8 cellular contexts compared by ENCODE assay signal in genomic region chr22:39152511-39153219, GRCh38. TPM values are rescaled to one million over a fixed set of nuclear protein-coding genes. Genes with fewer than 3 reads are reported as not detected.
DNase-seq lines count a peak whose midpoint lies in the region; ATAC-seq, FAIRE-seq and TF ChIP-seq lines count a peak whose summit lies in the region.

Gene CBX7 (minus strand): TSS chr22:39152680. CDS start chr22:39152444, 236 bp downstream.

- H3K36me3 ChIP-seq in H1 (ENCODE audit: control insufficient read depth in 2 of 4, insufficient read depth in 4 of 4, low read length in 3 of 4) (no peaks in the 10 kb centered on the region), mesodermal cell (ENCODE audit: control insufficient read depth, insufficient read depth, low read length) (no peaks in the 10 kb centered on the region)

- no peaks in the 10 kb centered on the region for H4K20me1 ChIP-seq in H1 (replicated peaks in 1 of 2; ENCODE audit: control insufficient read depth in 1 of 2, insufficient read depth in 2 of 2, low read length in 2 of 2)

- H2BK15ac ChIP-seq in H1 (ENCODE audit: low read length), result peak within 1 kb of the TSS; percentile 46; the same call in 1 of the 2 replicates

- no peak within 1 kb of the TSS for H2BK20ac ChIP-seq in H1 (ENCODE audit: low read length)

- peak within 1 kb of the TSS; percentile 71 for H3K18ac ChIP-seq in H1 (ENCODE audit: extremely low read depth, low read length)

- peak within 1 kb of the TSS; percentile 95 to 99 for H3K4me2 ChIP-seq in H1 (ENCODE audit: insufficient read depth in 1 of 2, low read depth in 2 of 2, low read length in 2 of 2)

- TF ChIP-seq POLR2A in H1 (IDR thresholded peaks at IDR 0.05; ENCODE audit: control extremely low read depth in 1 of 2, low read depth in 2 of 2, low read length in 2 of 2), result peak in 1 of 2 experiments; percentile 70; a peak in 1 of 3 replicates

- peak; percentile 82 for DNase-seq in NK-92 treated with Interleukin-12 subunit alpha and Interleukin-12 subunit beta, amount 100 ng/mL, for 24 hours (lab: John Stamatoyannopoulos, UW)
- DNase-seq in activated CD8-positive, alpha-beta memory T cell treated with anti-CD3 and anti-CD28 coated beads, Interleukin-2, amount 10 ng/mL, durations not matched to agents 7 days and 5 days, result peak; percentile 92
- DNase-seq in H1 (ENCODE audit: low read depth in 1 of 2, low spot score in 2 of 2), result peak in 1 of 2 experiments; percentile 94
- peak; percentile 84 to 89 for DNase-seq in stimulated activated CD8-positive, alpha-beta memory T cell treated with anti-CD3 and anti-CD28 coated beads, Interleukin-15, amount 100 ng/mL, for 48 hours (ENCODE audit: low read depth in 2 of 2)

- H2BK12ac ChIP-seq in H1 (ENCODE audit: low read depth, low read length), result peak within 1 kb of the TSS; percentile 80

- H3K79me1 ChIP-seq in H1 (ENCODE audit: low read depth, low read length), result no peaks in the 10 kb centered on the region; the same call in 1 of the 2 replicates

- peak within 1 kb of the TSS; percentile 45 to 72 (median 54) for H3K4me3 ChIP-seq in H1 (ENCODE audit: extremely low read depth in 1 of 4, insufficient read depth in 2 of 4, low read depth in 3 of 4, low read length in 4 of 4)
- H3K4me3 ChIP-seq in mesodermal cell (ENCODE audit: extremely low read depth, insufficient read depth, low read length, poor library complexity, severe bottlenecking), result peak within 1 kb of the TSS; percentile 49

- WGBS in H1 (ENCODE audit: extremely low coverage in 1 of 2, insufficient coverage in 1 of 2, insufficient read length in 1 of 2, insufficient replicate concordance in 2 of 2, low coverage in 1 of 2, low lambda C conversion rate in 2 of 2, missing lambda C conversion rate in 1 of 2), 2 experiments, result 3% methylated on average over 37 of the region's 98 CpGs; no CpG with 5 or more reads in 1 of the 2 experiments
- 0% methylated on average over 64 to 79 of the region's 98 CpGs for WGBS in mesodermal cell (ENCODE audit: insufficient coverage in 2 of 2), 2 experiments

- H3K4me1 Mint-ChIP-seq in activated CD8-positive, alpha-beta memory T cell treated with anti-CD3 and anti-CD28 coated beads, Interleukin-2, amount 10 ng/mL, durations not matched to agents 7 days and 5 days, result peaks cover 36% of the 10 kb centered on the region

- peak within 1 kb of the TSS; percentile 17 for H4K91ac ChIP-seq in H1 (replicated peaks; ENCODE audit: insufficient read length, low read length)

- H3K9me3 ChIP-seq in H1 (ENCODE audit: insufficient read depth in 2 of 2, low read depth in 1 of 2, low read length in 1 of 2) (no peaks in the 10 kb centered on the region), mesodermal cell (ENCODE audit: control insufficient read depth, low read length) (no peaks in the 10 kb centered on the region)

- peak within 1 kb of the TSS; percentile 60 for H3K4me3 Mint-ChIP-seq in activated CD8-positive, alpha-beta memory T cell treated with anti-CD3 and anti-CD28 coated beads, Interleukin-2, amount 10 ng/mL, durations not matched to agents 7 days and 5 days

- no peak within 1 kb of the TSS for H3K23ac ChIP-seq in H1 (ENCODE audit: insufficient read length)

- ATAC-seq in GM19324 (IDR thresholded peaks at IDR 0.05; ENCODE audit: low FRiP score, unreplicated experiment), result peak; percentile 78
- ATAC-seq in HG03469 (IDR thresholded peaks at IDR 0.05; ENCODE audit: unreplicated experiment), result peak; percentile 48
- peak; percentile 93 for ATAC-seq in activated CD8-positive, alpha-beta memory T cell treated with anti-CD3 and anti-CD28 coated beads, Interleukin-2, amount 10 ng/mL, durations not matched to agents 7 days and 5 days

- no peak for FAIRE-seq in H1 (lab: Jason Lieb, UNC)

- peaks cover 34% of the 10 kb centered on the region for H3K27me3 Mint-ChIP-seq in activated CD8-positive, alpha-beta memory T cell treated with anti-CD3 and anti-CD28 coated beads, Interleukin-2, amount 10 ng/mL, durations not matched to agents 7 days and 5 days

- CTCF ChIA-PET in activated CD8-positive, alpha-beta memory T cell treated with anti-CD3 and anti-CD28 coated beads, Interleukin-2, amount 10 ng/mL, durations not matched to agents 7 days and 5 days (lab: Charles Lee), result interaction anchor here (0.5 to 6.3 kb wide), 4 partner anchors 18 to 283 kb away, joined by 4 to 28 read pairs (median 7); no protein-coding TSS in a partner anchor
- CTCF ChIA-PET in H1 (lab: Charles Lee; ENCODE audit: partially characterized antibody), result interaction anchor here (0.5 to 2.3 kb wide), 6 partner anchors 15 to 924 kb away, joined by 3 to 7 read pairs (median 3); no protein-coding TSS in a partner anchor

- no peak within 1 kb of the TSS for H2AK5ac ChIP-seq in H1 (ENCODE audit: low read depth, low read length)

- peak within 1 kb of the TSS; percentile 51 for H3K56ac ChIP-seq in H1 (replicated peaks; ENCODE audit: insufficient read length, low read depth, low read length)

- H3K27me3 ChIP-seq in H1 (replicated peaks in 1 of 4; ENCODE audit: control insufficient read depth in 3 of 4, extremely low read depth in 1 of 4, insufficient read depth in 3 of 4, low read length in 3 of 4), result peaks cover 0 to 18% (median 13%) of the 10 kb centered on the region in 4 experiments; a peak in 6 of 7 replicates

- H3K27ac ChIP-seq in C4-2B (peak within 1 kb of the TSS; percentile 78), H1 (ENCODE audit: low read depth, low read length) (no peak within 1 kb of the TSS), mesodermal cell (ENCODE audit: low read depth, low read length, severe bottlenecking) (peak within 1 kb of the TSS; percentile 10)

- no peak within 1 kb of the TSS for H2BK120ac ChIP-seq in H1 (replicated peaks; ENCODE audit: low read depth, low read length)

- H4K5ac ChIP-seq in H1 (ENCODE audit: insufficient read length, low read depth, low read length), result peak within 1 kb of the TSS; percentile 16

- POLR2A ChIA-PET in H1 (lab: Charles Lee; ENCODE audit: partially characterized antibody), result interaction anchor here (0.6 to 2.1 kb wide), 7 partner anchors 17 to 367 kb away, joined by 3 to 5 read pairs (median 4); no protein-coding TSS in a partner anchor

- H3K14ac ChIP-seq in H1 (ENCODE audit: insufficient read length), result no peak within 1 kb of the TSS

- H3K79me2 ChIP-seq in H1 (ENCODE audit: control insufficient read depth in 1 of 2, insufficient read depth in 2 of 2, low read length in 2 of 2), result no peaks in the 10 kb centered on the region

- TF ChIP-seq RAD21 in H1 (IDR thresholded peaks at IDR 0.05 in 1 of 2, conservative IDR thresholded peaks at IDR 0.05 in 1 of 2; ENCODE audit: low read depth in 2 of 2, low read length in 2 of 2), result no peak

- H2AFZ ChIP-seq in H1 (ENCODE audit: low read length), result peak within 1 kb of the TSS; percentile 37; the same call in 1 of the 2 replicates

- TF ChIP-seq EP300 in H1 (IDR thresholded peaks at IDR 0.05; ENCODE audit: borderline replicate concordance in 1 of 2, low read depth in 2 of 2, low read length in 2 of 2), result no peak

- H3K23me2 ChIP-seq in H1 (ENCODE audit: low read depth, low read length), result peaks cover 13% of the 10 kb centered on the region

- H3K9ac ChIP-seq in H1 (replicated peaks in 1 of 4; ENCODE audit: extremely low read depth in 1 of 4, low read depth in 3 of 4, low read length in 3 of 4), result peak within 1 kb of the TSS in 3 of 4 experiments; percentile 6 to 67 (median 22); a peak in 3 of 7 replicates

- H3K27ac Mint-ChIP-seq in activated CD8-positive, alpha-beta memory T cell treated with anti-CD3 and anti-CD28 coated beads, Interleukin-2, amount 10 ng/mL, durations not matched to agents 7 days and 5 days, result peak within 1 kb of the TSS; percentile 56

- peaks cover 0 to 29% (median 20%) of the 10 kb centered on the region in 4 experiments; a peak in 6 of 7 replicates for H3K4me1 ChIP-seq in H1 (replicated peaks in 1 of 4; ENCODE audit: control insufficient read depth in 3 of 4, insufficient read depth in 4 of 4, low read length in 3 of 4)
- H3K4me1 ChIP-seq in mesodermal cell (ENCODE audit: control insufficient read depth, insufficient read depth, low read length, poor library complexity, severe bottlenecking), result peaks cover 5% of the 10 kb centered on the region

- no peaks in the 10 kb centered on the region for H3K9me3 Mint-ChIP-seq in activated CD8-positive, alpha-beta memory T cell treated with anti-CD3 and anti-CD28 coated beads, Interleukin-2, amount 10 ng/mL, durations not matched to agents 7 days and 5 days (ENCODE audit: low read depth)

- no peak within 1 kb of the TSS for H3K4ac ChIP-seq in H1 (replicated peaks; ENCODE audit: insufficient read length, low read depth, low read length)

- H3K36me3 Mint-ChIP-seq in activated CD8-positive, alpha-beta memory T cell treated with anti-CD3 and anti-CD28 coated beads, Interleukin-2, amount 10 ng/mL, durations not matched to agents 7 days and 5 days, result peaks cover 1% of the 10 kb centered on the region

- TF ChIP-seq CTCF in C4-2B (conservative IDR thresholded peaks at IDR 0.05) (no peak), H1 (IDR thresholded peaks at IDR 0.05; ENCODE audit: control extremely low read depth in 1 of 3, insufficient read depth in 1 of 3, low read depth in 1 of 3, low read length in 3 of 3) (no peak)

- peak within 1 kb of the TSS; percentile 60; the same call in 1 of the 2 replicates for H2BK5ac ChIP-seq in H1 (ENCODE audit: low read depth, low read length)

- peak within 1 kb of the TSS; percentile 85 for H4K8ac ChIP-seq in H1 (ENCODE audit: extremely low read depth, insufficient read depth, low read length)

TF ChIP-seq in H1, 55 proteins besides CTCF, POLR2A, EP300 and RAD21 (continues in another document):
- no peak for TF ChIP-seq RXRA (IDR thresholded peaks at IDR 0.05; ENCODE audit: insufficient read depth, low read depth, low read length)
- 0 out of 2 replicates have a peak, but pooled peaks have one; percentile 38 for TF ChIP-seq SP4 (IDR thresholded peaks at IDR 0.05; ENCODE audit: low read length)
- TF ChIP-seq SP2 (IDR thresholded peaks at IDR 0.05; ENCODE audit: low read length), result no peak
- no peak for TF ChIP-seq FOSL1 (IDR thresholded peaks at IDR 0.05; ENCODE audit: insufficient read depth, low read depth, low read length)
- no peak for TF ChIP-seq JUN (IDR thresholded peaks at IDR 0.05; ENCODE audit: low read depth, low read length)

RNA-seq across cellular contexts. Expression of gene CBX7, which starts in this region (rescaled TPM):
- 10 to 100 TPM; 12.7 to 13.5 TPM for total RNA-seq in activated CD8-positive, alpha-beta memory T cell treated with anti-CD3 and anti-CD28 coated beads, Interleukin-2, amount 10 ng/mL, durations not matched to agents 7 days and 5 days
- total RNA-seq in H1 (2021; fragmentation: NEBNext Ultra II Directional; extraction: Animal tissue kit (Norgen Biotek cat#: 25700)), result 8.7 TPM in 2 replicates
- polyA plus RNA-seq in H1 (2011; rRNA removed), result 6.9 and 12.3 TPM in 2 replicates
- 9.2 TPM for polyA plus RNA-seq in H1 (2011; cell fraction: cytosol; rRNA removed)
- 15.9 TPM for polyA plus RNA-seq in H1 (2011; cell fraction: nucleus; rRNA removed)
- polyA plus RNA-seq in H1 (2012, experiment 1 of 2), result 5.4 to 9.5 TPM (median 8.5 TPM) in 4 replicates
- polyA plus RNA-seq in H1 (2012, experiment 2 of 2), result 7.8 TPM
- 5.7 TPM for polyA plus RNA-seq in H1 (2013, experiment 1 of 2)
- polyA plus RNA-seq in H1 (2013, experiment 2 of 2), result 5.9 TPM
- 5.8 and 8.3 TPM in 2 replicates for polyA minus RNA-seq in H1 (2011; rRNA and poly(A)+ RNA removed)
- 5.1 TPM for polyA minus RNA-seq in H1 (2011; cell fraction: cytosol; rRNA and poly(A)+ RNA removed)
- polyA minus RNA-seq in H1 (2011; cell fraction: nucleus; rRNA and poly(A)+ RNA removed), result 7.3 TPM
- polyA plus RNA-seq in mesodermal cell (2013, experiment 1 of 2), result 4.8 TPM
- polyA plus RNA-seq in mesodermal cell (2013, experiment 2 of 2), result 5.3 TPM
